Comparison of ENCODE assay signal across 17 cellular contexts in genomic region chr3:4714045-4714444, GRCh38.
"Had no signal": no experiment of that assay in that cellular context is flagged by ENCODE, and none has a peak within 500 bp of the region (broad histone marks: within the 10 kb centered on the region; RNA-seq: fewer than 3 reads in every experiment).

No MANE protein-coding gene starts in this region.

- H3K27me3 Mint-ChIP-seq: dendritic cell treated with granulocyte-macrophage colony-stimulating factor and Interleukin-4, amounts not matched to agents 40 ng/mL and 50 ng/mL, for 4 days; effector memory CD8-positive, alpha-beta T cell; naive thymus-derived CD8-positive, alpha-beta T cell had no signal

- H3K27ac Mint-ChIP-seq: dendritic cell treated with granulocyte-macrophage colony-stimulating factor and Interleukin-4, amounts not matched to agents 40 ng/mL and 50 ng/mL, for 4 days; effector memory CD8-positive, alpha-beta T cell had no signal

- H3K27me3 ChIP-seq: esophagus squamous epithelium, foreskin keratinocyte, neutrophil, right lobe of liver, upper lobe of right lung, vagina had no signal

- H3K36me3 ChIP-seq: neutrophil, right lobe of liver, vagina had no signal

- H3K9me3 ChIP-seq: esophagus squamous epithelium, neutrophil, psoas muscle, upper lobe of right lung, vagina had no signal

- H3K9me3 Mint-ChIP-seq: dendritic cell treated with granulocyte-macrophage colony-stimulating factor and Interleukin-4, amounts not matched to agents 40 ng/mL and 50 ng/mL, for 4 days; effector memory CD8-positive, alpha-beta T cell; naive thymus-derived CD8-positive, alpha-beta T cell had no signal

- H3K27ac ChIP-seq: epithelial cell of prostate, esophagus squamous epithelium, foreskin keratinocyte, neutrophil, psoas muscle, right lobe of liver, upper lobe of right lung, vagina had no signal

- H3K4me3 ChIP-seq: esophagus squamous epithelium, psoas muscle, right lobe of liver, upper lobe of right lung, vagina had no signal

- DNase-seq: effector memory CD8-positive, alpha-beta T cell; esophagus squamous epithelium; foreskin keratinocyte; head of caudate nucleus; hippocampal formation; mammary epithelial cell; naive thymus-derived CD8-positive, alpha-beta T cell; psoas muscle; retina; right lobe of liver; stimulated activated naive CD4-positive, alpha-beta T cell treated with Interleukin-2 at 50 U/mL for 16 hours; upper lobe of right lung had no signal

- ATAC-seq: effector memory CD8-positive, alpha-beta T cell; foreskin keratinocyte; left lobe of liver; naive thymus-derived CD8-positive, alpha-beta T cell; psoas muscle; right lobe of liver; upper lobe of right lung had no signal

- H3K4me3 Mint-ChIP-seq: dendritic cell treated with granulocyte-macrophage colony-stimulating factor and Interleukin-4, amounts not matched to agents 40 ng/mL and 50 ng/mL, for 4 days; effector memory CD8-positive, alpha-beta T cell; naive thymus-derived CD8-positive, alpha-beta T cell had no signal
